Comparison of ENCODE assay signal across 8 cellular contexts in genomic region chr14:20971705-20972021, GRCh38. TPM values are rescaled to one million over a fixed set of nuclear protein-coding genes. Genes with fewer than 3 reads are reported as not detected.
DNase-seq lines count a peak whose midpoint lies in the region; ATAC-seq, FAIRE-seq and TF ChIP-seq lines count a peak whose summit lies in the region.

No MANE protein-coding gene starts in this region.

- CTCF ChIA-PET in HCT116 (lab: Charles Lee) = interaction anchor here (0.8 to 3.4 kb wide), 19 partner anchors 10 to 281 kb away, joined by 3 to 53 read pairs (median 7); partner anchors contain the start of genes ARHGEF40 and SLC39A2
- CTCF ChIA-PET in HepG2 (lab: Yijun Ruan, JAX; ENCODE audit: low intra/inter-chr PET ratio, low total read pairs) = interaction anchor here (1.0 to 2.4 kb wide), 4 partner anchors 10 to 274 kb away, joined by 4 to 32 read pairs (median 6); no protein-coding TSS in a partner anchor

- H3K4me2 ChIP-seq in HCT116 (ENCODE audit: low read length) (peak overlapping the region; percentile 89), HepG2 (ENCODE audit: low read depth, low read length) (peak overlapping the region; percentile 92)

- intact Hi-C loops in HCT116 (cut with micrococcal nuclease) (loop anchor here (2.0 to 10.0 kb wide), 3 partner anchors 115 to 357 kb away; no protein-coding TSS in a partner anchor), HepG2 (cut with micrococcal nuclease; ENCODE audit: unreplicated experiment) (loop anchor here (1.0 kb wide), 1 partner anchor 114 kb away; no protein-coding TSS in a partner anchor)

- TF ChIP-seq POLR2A in HCT116 (IDR thresholded peaks at IDR 0.05; ENCODE audit: borderline replicate concordance, extremely low read depth, insufficient read depth, insufficient read length) (no peak), HepG2 (IDR thresholded peaks at IDR 0.05; ENCODE audit: insufficient read depth in 1 of 2, low read depth in 2 of 2, low read length in 2 of 2) (0 out of 4 replicates have a peak, but pooled peaks of 1 of the 2 experiments have one; percentile 9)

- peak overlapping the region; percentile 39 for H3K27ac ChIP-seq in HCT116 (ENCODE audit: low read depth, low read length)
- no peak overlapping the region for H3K27ac ChIP-seq in HepG2 (ENCODE audit: extremely low read length, insufficient read depth, low read length)

- TF ChIP-seq CTCF in AG09309 (IDR thresholded peaks at IDR 0.05; ENCODE audit: control insufficient read depth, insufficient read depth, low read depth, low read length, missing control alignments) (no peak), HCT116 (IDR thresholded peaks at IDR 0.05 in 2 of 3, conservative IDR thresholded peaks at IDR 0.05 in 1 of 3; ENCODE audit: borderline replicate concordance in 1 of 3, insufficient read depth in 1 of 3, low read depth in 2 of 3, low read length in 2 of 3) (no peak), HepG2 (CRISPR knock-in tag; IDR thresholded peaks at IDR 0.05) (no peak)

- H3K27me3 ChIP-seq in HCT116 (ENCODE audit: insufficient read depth, low read length) = no peaks in the 10 kb centered on the region
- H3K27me3 ChIP-seq in HepG2 (ENCODE audit: control insufficient read depth in 1 of 2, insufficient read depth in 2 of 2, low read length in 2 of 2) = peaks cover 0 to 23% of the 10 kb centered on the region in 2 experiments; a peak in 3 of 5 replicates

- POLR2A ChIA-PET in HCT116 (lab: Charles Lee) (interaction anchor here (1.3 to 1.9 kb wide), 3 partner anchors 10 to 314 kb away, joined by 3 to 9 read pairs (median 4); partner anchors contain the start of gene SLC39A2), HepG2 (lab: Yijun Ruan, JAX) (interaction anchor here (1.0 to 1.4 kb wide), 2 partner anchors 83 to 280 kb away, joined by 3 to 4 read pairs; no protein-coding TSS in a partner anchor)

- no peaks in the 10 kb centered on the region for H3K9me2 ChIP-seq in HCT116 (ENCODE audit: insufficient read depth)

- H3K4me1 ChIP-seq in HCT116 (ENCODE audit: control insufficient read depth in 1 of 2, insufficient read depth in 2 of 2, low read length in 2 of 2) (peaks cover 10 to 30% of the 10 kb centered on the region in 2 experiments), HepG2 (ENCODE audit: insufficient read depth, low read length) (peaks cover 38% of the 10 kb centered on the region)

- peak overlapping the region; percentile 93 for H3K4me3 Mint-ChIP-seq in activated naive CD8-positive, alpha-beta T cell

- peaks cover 27% of the 10 kb centered on the region for H3K27me3 Mint-ChIP-seq in activated naive CD8-positive, alpha-beta T cell

- H3K4me1 Mint-ChIP-seq in activated naive CD8-positive, alpha-beta T cell (ENCODE audit: low read depth) = peaks cover 8% of the 10 kb centered on the region

- H3K9me3 Mint-ChIP-seq in activated naive CD8-positive, alpha-beta T cell (ENCODE audit: low read depth) = no peaks in the 10 kb centered on the region

- no peak for DNase-seq in AG09309 (ENCODE audit: low read depth)
- no peak for DNase-seq in HCT116 (ENCODE audit: low read depth, low spot score)
- DNase-seq in HepG2 (ENCODE audit: low spot score) = no peak
- DNase-seq in GM19240 (ENCODE audit: insufficient read length, low spot score) = no peak
- DNase-seq in UCSD-AML1 (lab: John Stamatoyannopoulos, UW; ENCODE audit: unreplicated experiment) = no peak
- no peak for DNase-seq in NCI-H82 treated with DMSO at 0.1 percent for 48 hours (lab: John Stamatoyannopoulos, UW; ENCODE audit: unreplicated experiment)
- DNase-seq in NCI-H2081 (lab: John Stamatoyannopoulos, UW) = no peak

- WGBS in HepG2 (ENCODE audit: low lambda C conversion rate) = 13% methylated on average over 7 of the region's 8 CpGs

- BruUV-seq in HCT116 (replicated peaks; lab: Mats Ljungman, UMichigan) (no TSS peak), HepG2 (replicated peaks; lab: Mats Ljungman, UMichigan) (no TSS peak)

- no peak for FAIRE-seq in HepG2 (lab: Jason Lieb, UNC)

- peak overlapping the region; percentile 59 for H2AFZ ChIP-seq in HCT116 (ENCODE audit: low read depth, low read length, poor library complexity, severe bottlenecking)
- peak overlapping the region; percentile 62 for H2AFZ ChIP-seq in HepG2 (ENCODE audit: low read length)

- no peaks in the 10 kb centered on the region for H3K36me3 Mint-ChIP-seq in activated naive CD8-positive, alpha-beta T cell

- in situ Hi-C loops in HepG2 (cut with HindIII; ENCODE audit: extremely low pct_ligation_motif_present, low pct_unique_long_range_greater_than_20kb) = loop anchor here (10.0 kb wide), 1 partner anchor 507 kb away; the partner anchor contains the start of genes PIP4P1 and PNP

- no peaks in the 10 kb centered on the region for H3K79me2 ChIP-seq in HCT116 (ENCODE audit: insufficient read depth, low read length)
- H3K79me2 ChIP-seq in HepG2 (ENCODE audit: insufficient read depth, low read length) = no peaks in the 10 kb centered on the region

- H3K9me3 ChIP-seq in HCT116 (ENCODE audit: control insufficient read depth in 1 of 2, insufficient read depth in 1 of 2, low read depth in 1 of 2, low read length in 2 of 2) (no peaks in the 10 kb centered on the region), HepG2 (ENCODE audit: low read length) (no peaks in the 10 kb centered on the region)

- H3K9ac ChIP-seq in HCT116 (ENCODE audit: low read length) (peak overlapping the region; percentile 59), HepG2 (ENCODE audit: insufficient read depth, low read depth, low read length) (peak overlapping the region; percentile 54; the same call in 1 of the 2 replicates)

- RAD21 ChIA-PET in HCT116 (lab: Charles Lee; ENCODE audit: low non-redundant PET in 1 of 2, low total read pairs in 2 of 2, uncharacterized antibody in 2 of 2, unreplicated experiment in 2 of 2) = interaction anchor here (0.9 to 1.7 kb wide), 4 partner anchors 43 to 114 kb away, joined by 3 to 5 read pairs (median 4); no protein-coding TSS in a partner anchor

- ATAC-seq in HCT116 (no peak; the same call in 1 of the 2 replicates), HepG2 (peak; percentile 61)

- H3K4me3 ChIP-seq in AG09309 (ENCODE audit: control insufficient read depth, low read depth, low read length) = peak overlapping the region; percentile 80
- H3K4me3 ChIP-seq in HCT116 (replicated peaks in 1 of 2; ENCODE audit: low read depth in 1 of 2, low read length in 2 of 2) = peak overlapping the region; percentile 61 to 63
- peak overlapping the region; percentile 54 to 80 (median 80); a peak in 5 of 6 replicates for H3K4me3 ChIP-seq in HepG2 (replicated peaks in 1 of 3; ENCODE audit: insufficient read depth in 1 of 3, low read depth in 2 of 3, low read length in 3 of 3)

- H3K27ac Mint-ChIP-seq in activated naive CD8-positive, alpha-beta T cell = no peak overlapping the region

- H4K20me1 ChIP-seq in HCT116 (ENCODE audit: insufficient read depth) (no peaks in the 10 kb centered on the region), HepG2 (ENCODE audit: insufficient read depth, low read length) (no peaks in the 10 kb centered on the region)

- no peaks in the 10 kb centered on the region for H3K36me3 ChIP-seq in HCT116 (ENCODE audit: control insufficient read depth in 1 of 2, insufficient read depth in 2 of 2, low read length in 2 of 2)
- H3K36me3 ChIP-seq in HepG2 (replicated peaks in 1 of 2; ENCODE audit: control insufficient read depth in 1 of 2, insufficient read depth in 2 of 2, low read length in 2 of 2) = no peaks in the 10 kb centered on the region

- no peak for TF ChIP-seq EP300 in HepG2 (IDR thresholded peaks at IDR 0.05; ENCODE audit: low read depth in 2 of 2, low read length in 2 of 2)
- no peak for TF ChIP-seq EP300 in HepG2 (CRISPR knock-in tag; IDR thresholded peaks at IDR 0.05; ENCODE audit: borderline replicate concordance)

- TF ChIP-seq RAD21 in HCT116 (IDR thresholded peaks at IDR 0.05; ENCODE audit: low read depth) (no peak), HepG2 (CRISPR knock-in tag; IDR thresholded peaks at IDR 0.05) (no peak)

RNA-seq across cellular contexts. Expression of gene RNASE2, which starts 16.4 kb away (rescaled TPM):
- not detected for total RNA-seq in HCT116 (2021; ENCODE audit: unreplicated experiment)
- polyA plus RNA-seq in HCT116 (2012) = not detected in 2 replicates
- 0.69 TPM in 2 replicates for total RNA-seq in HepG2 (2016; rRNA removed; fragmentation: Illumina TruSeq; extraction: Trizol)
- total RNA-seq in HepG2 (2016; cell fraction: cytosol; rRNA removed; fragmentation: Illumina TruSeq; extraction: Trizol; ENCODE audit: low read depth) = 0.35 and 0.40 TPM in 2 replicates
- total RNA-seq in HepG2 (2016; cell fraction: insoluble cytoplasmic fraction; rRNA removed; fragmentation: Illumina TruSeq; extraction: Trizol) = 0.26 and 0.27 TPM in 2 replicates
- total RNA-seq in HepG2 (2016; cell fraction: membrane; rRNA removed; fragmentation: Illumina TruSeq; extraction: Trizol) = 0.52 TPM in 1 of 2 replicates, not detected in the other
- total RNA-seq in HepG2 (2016; cell fraction: nucleus; rRNA removed; fragmentation: Illumina TruSeq; extraction: Trizol) = 0.59 TPM in 1 of 2 replicates, not detected in the other
- polyA plus RNA-seq in HepG2 (2011; rRNA removed) = not detected in 2 replicates
- not detected in 2 replicates for polyA plus RNA-seq in HepG2 (2011; cell fraction: cytosol; rRNA removed)
- polyA plus RNA-seq in HepG2 (2011; cell fraction: nucleus; rRNA removed) = not detected in 2 replicates
- not detected in 2 replicates for polyA plus RNA-seq in HepG2 (2012)
- polyA plus RNA-seq in HepG2 (2016; cell fraction: cytosol; fragmentation: Illumina TruSeq; extraction: Trizol; ENCODE audit: low read depth) = 0.64 and 1.1 TPM in 2 replicates
- 0.97 and 1.9 TPM in 2 replicates for polyA plus RNA-seq in HepG2 (2016; cell fraction: insoluble cytoplasmic fraction; fragmentation: Illumina TruSeq; extraction: Trizol; ENCODE audit: low read depth)
- polyA plus RNA-seq in HepG2 (2016; cell fraction: membrane; fragmentation: Illumina TruSeq; extraction: Trizol; ENCODE audit: low read depth) = 0.56 and 0.82 TPM in 2 replicates
- polyA plus RNA-seq in HepG2 (2016; cell fraction: nucleus; fragmentation: Illumina TruSeq; extraction: Trizol; ENCODE audit: insufficient read depth, low read depth) = 1.7 and 3.1 TPM in 2 replicates
- not detected in 2 replicates for polyA minus RNA-seq in HepG2 (2011; rRNA and poly(A)+ RNA removed; ENCODE audit: low replicate concordance)
- not detected in 2 replicates for polyA minus RNA-seq in HepG2 (2011; cell fraction: cytosol; rRNA and poly(A)+ RNA removed)
- polyA minus RNA-seq in HepG2 (2011; cell fraction: nucleus; rRNA and poly(A)+ RNA removed) = not detected in 2 replicates

RNA-seq across cellular contexts. Expression of gene METTL17, which starts 18.1 kb away (rescaled TPM):
- 93.5 TPM for total RNA-seq in HCT116 (2021; ENCODE audit: unreplicated experiment)
- 51.6 and 61.8 TPM in 2 replicates for polyA plus RNA-seq in HCT116 (2012)
- 46.9 and 122 TPM in 2 replicates for total RNA-seq in HepG2 (2016; rRNA removed; fragmentation: Illumina TruSeq; extraction: Trizol)
- 18.7 and 20.5 TPM in 2 replicates for total RNA-seq in HepG2 (2016; cell fraction: cytosol; rRNA removed; fragmentation: Illumina TruSeq; extraction: Trizol; ENCODE audit: low read depth)
- total RNA-seq in HepG2 (2016; cell fraction: insoluble cytoplasmic fraction; rRNA removed; fragmentation: Illumina TruSeq; extraction: Trizol) = 49.4 and 123 TPM in 2 replicates
- 27.3 and 30.4 TPM in 2 replicates for total RNA-seq in HepG2 (2016; cell fraction: membrane; rRNA removed; fragmentation: Illumina TruSeq; extraction: Trizol)
- 151 and 177 TPM in 2 replicates for total RNA-seq in HepG2 (2016; cell fraction: nucleus; rRNA removed; fragmentation: Illumina TruSeq; extraction: Trizol)
- 181 and 199 TPM in 2 replicates for polyA plus RNA-seq in HepG2 (2011; rRNA removed)
- 74.5 and 86.8 TPM in 2 replicates for polyA plus RNA-seq in HepG2 (2011; cell fraction: cytosol; rRNA removed)
- polyA plus RNA-seq in HepG2 (2011; cell fraction: nucleus; rRNA removed) = 820 and 854 TPM in 2 replicates
- polyA plus RNA-seq in HepG2 (2012) = 82.9 and 101 TPM in 2 replicates
- 14.7 and 14.8 TPM in 2 replicates for polyA plus RNA-seq in HepG2 (2016; cell fraction: cytosol; fragmentation: Illumina TruSeq; extraction: Trizol; ENCODE audit: low read depth)
- 45.9 and 46.8 TPM in 2 replicates for polyA plus RNA-seq in HepG2 (2016; cell fraction: insoluble cytoplasmic fraction; fragmentation: Illumina TruSeq; extraction: Trizol; ENCODE audit: low read depth)
- polyA plus RNA-seq in HepG2 (2016; cell fraction: membrane; fragmentation: Illumina TruSeq; extraction: Trizol; ENCODE audit: low read depth) = 20.2 and 21.4 TPM in 2 replicates
- 319 and 359 TPM in 2 replicates for polyA plus RNA-seq in HepG2 (2016; cell fraction: nucleus; fragmentation: Illumina TruSeq; extraction: Trizol; ENCODE audit: insufficient read depth, low read depth)
- 85.8 and 94.1 TPM in 2 replicates for polyA minus RNA-seq in HepG2 (2011; rRNA and poly(A)+ RNA removed; ENCODE audit: low replicate concordance)
- 23.1 and 30.7 TPM in 2 replicates for polyA minus RNA-seq in HepG2 (2011; cell fraction: cytosol; rRNA and poly(A)+ RNA removed)
- polyA minus RNA-seq in HepG2 (2011; cell fraction: nucleus; rRNA and poly(A)+ RNA removed) = 121 and 123 TPM in 2 replicates

RNA-seq across cellular contexts. Expression of gene SLC39A2, which starts 27.4 kb away (rescaled TPM):
- total RNA-seq in HCT116 (2021; ENCODE audit: unreplicated experiment) (not detected), HepG2 (2016; rRNA removed; fragmentation: Illumina TruSeq; extraction: Trizol) (0.11 TPM in 1 of 2 replicates, not detected in the other)
- polyA plus RNA-seq in HCT116 (2012) = not detected in 2 replicates
- not detected in 2 replicates for total RNA-seq in HepG2 (2016; cell fraction: cytosol; rRNA removed; fragmentation: Illumina TruSeq; extraction: Trizol; ENCODE audit: low read depth)
- total RNA-seq in HepG2 (2016; cell fraction: insoluble cytoplasmic fraction; rRNA removed; fragmentation: Illumina TruSeq; extraction: Trizol) = not detected in 2 replicates
- total RNA-seq in HepG2 (2016; cell fraction: membrane; rRNA removed; fragmentation: Illumina TruSeq; extraction: Trizol) = not detected in 2 replicates
- total RNA-seq in HepG2 (2016; cell fraction: nucleus; rRNA removed; fragmentation: Illumina TruSeq; extraction: Trizol) = not detected in 2 replicates
- polyA plus RNA-seq in HepG2 (2011; rRNA removed) = 0.05 and 0.08 TPM in 2 replicates
- polyA plus RNA-seq in HepG2 (2011; cell fraction: cytosol; rRNA removed) = not detected in 2 replicates
- polyA plus RNA-seq in HepG2 (2011; cell fraction: nucleus; rRNA removed) = 0.19 and 0.23 TPM in 2 replicates
- not detected in 2 replicates for polyA plus RNA-seq in HepG2 (2012)
- polyA plus RNA-seq in HepG2 (2016; cell fraction: cytosol; fragmentation: Illumina TruSeq; extraction: Trizol; ENCODE audit: low read depth) = not detected in 2 replicates
- polyA plus RNA-seq in HepG2 (2016; cell fraction: insoluble cytoplasmic fraction; fragmentation: Illumina TruSeq; extraction: Trizol; ENCODE audit: low read depth) = not detected in 2 replicates
- not detected in 2 replicates for polyA plus RNA-seq in HepG2 (2016; cell fraction: membrane; fragmentation: Illumina TruSeq; extraction: Trizol; ENCODE audit: low read depth)
- 0.37 TPM in 1 of 2 replicates, not detected in the other for polyA plus RNA-seq in HepG2 (2016; cell fraction: nucleus; fragmentation: Illumina TruSeq; extraction: Trizol; ENCODE audit: insufficient read depth, low read depth)
- polyA minus RNA-seq in HepG2 (2011; rRNA and poly(A)+ RNA removed; ENCODE audit: low replicate concordance) = 0.80 TPM in 1 of 2 replicates, not detected in the other
- not detected in 2 replicates for polyA minus RNA-seq in HepG2 (2011; cell fraction: cytosol; rRNA and poly(A)+ RNA removed)
- polyA minus RNA-seq in HepG2 (2011; cell fraction: nucleus; rRNA and poly(A)+ RNA removed) = not detected in 2 replicates

RNA-seq across cellular contexts. Expression of gene NDRG2, which starts 53.2 kb away (rescaled TPM):
- 18.9 TPM for total RNA-seq in HCT116 (2021; ENCODE audit: unreplicated experiment)
- polyA plus RNA-seq in HCT116 (2012) = 16.1 and 20.7 TPM in 2 replicates
- 27.2 and 27.4 TPM in 2 replicates for total RNA-seq in HepG2 (2016; rRNA removed; fragmentation: Illumina TruSeq; extraction: Trizol)
- 7.0 and 7.9 TPM in 2 replicates for total RNA-seq in HepG2 (2016; cell fraction: cytosol; rRNA removed; fragmentation: Illumina TruSeq; extraction: Trizol; ENCODE audit: low read depth)
- total RNA-seq in HepG2 (2016; cell fraction: insoluble cytoplasmic fraction; rRNA removed; fragmentation: Illumina TruSeq; extraction: Trizol) = 23.1 and 29.2 TPM in 2 replicates
- 8.1 and 9.2 TPM in 2 replicates for total RNA-seq in HepG2 (2016; cell fraction: membrane; rRNA removed; fragmentation: Illumina TruSeq; extraction: Trizol)
- 21.6 and 27.8 TPM in 2 replicates for total RNA-seq in HepG2 (2016; cell fraction: nucleus; rRNA removed; fragmentation: Illumina TruSeq; extraction: Trizol)
- 143 and 189 TPM in 2 replicates for polyA plus RNA-seq in HepG2 (2011; rRNA removed)
- 91.9 and 130 TPM in 2 replicates for polyA plus RNA-seq in HepG2 (2011; cell fraction: cytosol; rRNA removed)
- polyA plus RNA-seq in HepG2 (2011; cell fraction: nucleus; rRNA removed) = 360 and 469 TPM in 2 replicates
- polyA plus RNA-seq in HepG2 (2012) = 75.5 and 109 TPM in 2 replicates
- polyA plus RNA-seq in HepG2 (2016; cell fraction: cytosol; fragmentation: Illumina TruSeq; extraction: Trizol; ENCODE audit: low read depth) = 4.3 and 4.9 TPM in 2 replicates
- polyA plus RNA-seq in HepG2 (2016; cell fraction: insoluble cytoplasmic fraction; fragmentation: Illumina TruSeq; extraction: Trizol; ENCODE audit: low read depth) = 42.0 and 43.6 TPM in 2 replicates
- polyA plus RNA-seq in HepG2 (2016; cell fraction: membrane; fragmentation: Illumina TruSeq; extraction: Trizol; ENCODE audit: low read depth) = 7.2 TPM in 2 replicates
- 76.3 and 87.7 TPM in 2 replicates for polyA plus RNA-seq in HepG2 (2016; cell fraction: nucleus; fragmentation: Illumina TruSeq; extraction: Trizol; ENCODE audit: insufficient read depth, low read depth)
- polyA minus RNA-seq in HepG2 (2011; rRNA and poly(A)+ RNA removed; ENCODE audit: low replicate concordance) = 5.2 and 91.7 TPM in 2 replicates
- 23.4 and 34.4 TPM in 2 replicates for polyA minus RNA-seq in HepG2 (2011; cell fraction: cytosol; rRNA and poly(A)+ RNA removed)
- polyA minus RNA-seq in HepG2 (2011; cell fraction: nucleus; rRNA and poly(A)+ RNA removed) = 87.3 and 125 TPM in 2 replicates

RNA-seq across cellular contexts. Expression of gene TPPP2, which starts 58.4 kb away (rescaled TPM):
- not detected for total RNA-seq in HCT116 (2021; ENCODE audit: unreplicated experiment)
- polyA plus RNA-seq in HCT116 (2012) = not detected in 2 replicates
- 0.58 and 0.63 TPM in 2 replicates for total RNA-seq in HepG2 (2016; rRNA removed; fragmentation: Illumina TruSeq; extraction: Trizol)
- total RNA-seq in HepG2 (2016; cell fraction: cytosol; rRNA removed; fragmentation: Illumina TruSeq; extraction: Trizol; ENCODE audit: low read depth) = not detected in 2 replicates
- 0.89 and 1.0 TPM in 2 replicates for total RNA-seq in HepG2 (2016; cell fraction: insoluble cytoplasmic fraction; rRNA removed; fragmentation: Illumina TruSeq; extraction: Trizol)
- 0.72 and 1.5 TPM in 2 replicates for total RNA-seq in HepG2 (2016; cell fraction: membrane; rRNA removed; fragmentation: Illumina TruSeq; extraction: Trizol)
- 1.1 and 1.4 TPM in 2 replicates for total RNA-seq in HepG2 (2016; cell fraction: nucleus; rRNA removed; fragmentation: Illumina TruSeq; extraction: Trizol)
- 1.7 and 4.2 TPM in 2 replicates for polyA plus RNA-seq in HepG2 (2011; rRNA removed)
- polyA plus RNA-seq in HepG2 (2011; cell fraction: cytosol; rRNA removed) = 1.2 and 2.2 TPM in 2 replicates
- 4.3 and 5.0 TPM in 2 replicates for polyA plus RNA-seq in HepG2 (2011; cell fraction: nucleus; rRNA removed)
- 1.6 and 3.7 TPM in 2 replicates for polyA plus RNA-seq in HepG2 (2012)
- polyA plus RNA-seq in HepG2 (2016; cell fraction: cytosol; fragmentation: Illumina TruSeq; extraction: Trizol; ENCODE audit: low read depth) = 0.58 and 0.72 TPM in 2 replicates
- polyA plus RNA-seq in HepG2 (2016; cell fraction: insoluble cytoplasmic fraction; fragmentation: Illumina TruSeq; extraction: Trizol; ENCODE audit: low read depth) = 0.66 and 1.7 TPM in 2 replicates
- 0.56 and 0.69 TPM in 2 replicates for polyA plus RNA-seq in HepG2 (2016; cell fraction: membrane; fragmentation: Illumina TruSeq; extraction: Trizol; ENCODE audit: low read depth)
- 0.44 and 2.4 TPM in 2 replicates for polyA plus RNA-seq in HepG2 (2016; cell fraction: nucleus; fragmentation: Illumina TruSeq; extraction: Trizol; ENCODE audit: insufficient read depth, low read depth)
- polyA minus RNA-seq in HepG2 (2011; rRNA and poly(A)+ RNA removed; ENCODE audit: low replicate concordance) = 2.2 TPM in 1 of 2 replicates, not detected in the other
- polyA minus RNA-seq in HepG2 (2011; cell fraction: cytosol; rRNA and poly(A)+ RNA removed) = 1.1 and 1.9 TPM in 2 replicates
- 4.1 and 4.7 TPM in 2 replicates for polyA minus RNA-seq in HepG2 (2011; cell fraction: nucleus; rRNA and poly(A)+ RNA removed)
